In the genomic region with DNA sequence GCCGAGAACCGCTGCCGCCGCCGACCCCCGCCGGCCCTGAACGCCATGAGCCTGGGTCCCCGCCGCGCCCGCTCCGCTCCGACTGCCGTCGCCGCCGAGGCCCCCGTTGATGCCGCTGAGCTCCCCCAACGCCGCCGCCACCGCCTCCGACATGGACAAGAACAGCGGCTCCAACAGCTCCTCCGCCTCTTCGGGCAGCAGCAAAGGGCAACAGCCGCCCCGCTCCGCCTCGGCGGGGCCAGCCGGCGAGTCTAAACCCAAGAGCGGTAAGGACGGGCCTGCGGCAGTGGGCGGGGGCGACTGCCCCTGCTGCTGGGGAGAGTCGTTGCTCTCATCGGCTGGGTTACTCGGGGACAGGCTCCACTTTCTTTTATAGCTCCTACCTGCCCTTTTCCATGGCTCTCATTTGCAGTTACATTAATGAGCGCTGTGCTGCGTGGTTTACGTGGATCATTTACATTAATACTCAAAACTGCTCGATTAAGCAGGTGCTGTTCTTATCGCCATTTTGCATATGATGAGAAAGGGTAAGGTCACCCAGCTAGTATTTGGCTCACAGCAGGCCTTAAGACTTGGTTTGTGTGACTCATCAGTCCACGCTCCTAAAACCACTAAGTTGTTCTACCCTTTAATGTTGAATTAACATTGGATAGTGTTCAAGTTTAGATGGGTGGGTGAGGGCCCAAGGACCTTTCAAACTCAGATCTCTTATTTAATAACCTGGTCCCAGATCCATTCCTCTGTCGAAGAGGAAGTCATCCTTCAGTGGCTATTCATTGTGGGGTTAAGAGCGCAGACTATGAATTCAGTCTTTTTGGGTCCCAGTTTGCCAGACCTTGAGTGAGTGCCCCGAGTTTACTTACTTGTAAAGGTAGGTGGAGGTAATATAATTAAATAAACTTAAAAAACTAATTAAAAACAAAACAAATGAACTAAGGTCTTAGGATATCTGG, we compare ENCODE assay signal across 1 cellular context.
TF ChIP-seq lines count a peak whose summit lies in the region.

No MANE protein-coding gene starts in this region.

TF ChIP-seq in HepG2, 621 proteins besides CTCF, POLR2A, EP300 and RAD21 (continued from another document and continues in another):
- TF ChIP-seq EEA1 (CRISPR knock-in tag; IDR thresholded peaks at IDR 0.05; ENCODE audit: borderline replicate concordance) (no peak), TCF7 (IDR thresholded peaks at IDR 0.05; ENCODE audit: low read depth) (no peak), ZNF550 (CRISPR knock-in tag; IDR thresholded peaks at IDR 0.05; ENCODE audit: borderline replicate concordance) (no peak), RAD51 (IDR thresholded peaks at IDR 0.05; ENCODE audit: borderline replicate concordance) (no peak), ERF (CRISPR knock-in tag; IDR thresholded peaks at IDR 0.05) (no peak; the same call in 1 of the 2 replicates), JUNB (CRISPR knock-in tag; IDR thresholded peaks at IDR 0.05; ENCODE audit: borderline replicate concordance) (no peak), ZNF350 (CRISPR knock-in tag; IDR thresholded peaks at IDR 0.05; ENCODE audit: borderline replicate concordance, low read depth) (no peak), ARHGAP35 (CRISPR knock-in tag; IDR thresholded peaks at IDR 0.05; ENCODE audit: borderline replicate concordance) (0 out of 2 replicates have a peak, but pooled peaks have one; percentile 40), ZNF879 (CRISPR knock-in tag; IDR thresholded peaks at IDR 0.05) (no peak), KDM6A (CRISPR knock-in tag; IDR thresholded peaks at IDR 0.05; ENCODE audit: low read depth) (no peak), ZNF556 (CRISPR knock-in tag; IDR thresholded peaks at IDR 0.05; ENCODE audit: borderline replicate concordance) (no peak), NBN (conservative IDR thresholded peaks at IDR 0.05) (no peak), IRF2 (CRISPR knock-in tag; IDR thresholded peaks at IDR 0.05) (no peak), PITX1 (CRISPR knock-in tag; IDR thresholded peaks at IDR 0.05) (no peak), ZNF891 (CRISPR knock-in tag; IDR thresholded peaks at IDR 0.05) (no peak), TMF1 (CRISPR knock-in tag; IDR thresholded peaks at IDR 0.05; ENCODE audit: low read depth) (no peak), ZNF207 (IDR thresholded peaks at IDR 0.05; ENCODE audit: borderline replicate concordance) (no peak), ZNF672 (CRISPR knock-in tag; IDR thresholded peaks at IDR 0.05) (no peak), PRMT3 (CRISPR knock-in tag; IDR thresholded peaks at IDR 0.05; ENCODE audit: borderline replicate concordance, low read depth) (no peak), SRY (CRISPR knock-in tag; IDR thresholded peaks at IDR 0.05) (no peak), HOXD1 (CRISPR knock-in tag; IDR thresholded peaks at IDR 0.05) (no peak), ZNF501 (CRISPR knock-in tag; IDR thresholded peaks at IDR 0.05) (peak; percentile 52; the same call in 1 of the 2 replicates), ZFP37 (CRISPR knock-in tag; IDR thresholded peaks at IDR 0.05; ENCODE audit: borderline replicate concordance) (no peak), TEF (CRISPR knock-in tag; IDR thresholded peaks at IDR 0.05) (0 out of 2 replicates have a peak, but pooled peaks have one; percentile 5), SP1 (IDR thresholded peaks at IDR 0.05) (no peak), SP1 (CRISPR knock-in tag; IDR thresholded peaks at IDR 0.05) (no peak), CAMTA2 (CRISPR knock-in tag; IDR thresholded peaks at IDR 0.05; ENCODE audit: borderline replicate concordance) (no peak), ZMYM3 (CRISPR knock-in tag; IDR thresholded peaks at IDR 0.05) (no peak), NR2F2 (IDR thresholded peaks at IDR 0.05; ENCODE audit: borderline replicate concordance, low read depth) (no peak), MIER2 (CRISPR knock-in tag; IDR thresholded peaks at IDR 0.05) (no peak), SOX13 (IDR thresholded peaks at IDR 0.05) (no peak), SOX13 (CRISPR knock-in tag; conservative IDR thresholded peaks at IDR 0.05 in 1 of 2, IDR thresholded peaks at IDR 0.05 in 1 of 2) (no peak; a peak in 1 of 4 replicates), RFXAP (CRISPR knock-in tag; IDR thresholded peaks at IDR 0.05; ENCODE audit: borderline replicate concordance) (0 out of 2 replicates have a peak, but pooled peaks have one; percentile 29), PLSCR1 (CRISPR knock-in tag; IDR thresholded peaks at IDR 0.05; ENCODE audit: borderline replicate concordance) (no peak), PTBP1 (IDR thresholded peaks at IDR 0.05; ENCODE audit: low read depth, low read length, poor library complexity, severe bottlenecking) (no peak), MAF1 (CRISPR knock-in tag; IDR thresholded peaks at IDR 0.05; ENCODE audit: borderline replicate concordance) (no peak), ZNF570 (CRISPR knock-in tag; IDR thresholded peaks at IDR 0.05; ENCODE audit: borderline replicate concordance) (no peak), HNRNPH1 (optimal IDR thresholded peaks at IDR 0.05; ENCODE audit: low read depth, low read length) (no peak), SP140L (CRISPR knock-in tag; IDR thresholded peaks at IDR 0.05; ENCODE audit: borderline replicate concordance) (no peak), ZFX (CRISPR knock-in tag; IDR thresholded peaks at IDR 0.05; ENCODE audit: low read depth) (peak; percentile 79), ZC3H13 (CRISPR knock-in tag; IDR thresholded peaks at IDR 0.05) (0 out of 2 replicates have a peak, but pooled peaks have one; percentile 47), POLR2AphosphoS2 (IDR thresholded peaks at IDR 0.05; ENCODE audit: low read depth, low read length) (no peak), LRRFIP1 (CRISPR knock-in tag; conservative IDR thresholded peaks at IDR 0.05) (no peak), LCORL (IDR thresholded peaks at IDR 0.05) (no peak), LCORL (CRISPR knock-in tag; IDR thresholded peaks at IDR 0.05) (no peak), ZNF670 (CRISPR knock-in tag; IDR thresholded peaks at IDR 0.05; ENCODE audit: borderline replicate concordance) (no peak), ZNF234 (CRISPR knock-in tag; conservative IDR thresholded peaks at IDR 0.05) (no peak), ZNF878 (CRISPR knock-in tag; IDR thresholded peaks at IDR 0.05) (no peak), NFE2L2 (IDR thresholded peaks at IDR 0.05; ENCODE audit: low read length) (no peak), KDM4B (CRISPR knock-in tag; IDR thresholded peaks at IDR 0.05) (no peak)
- TF ChIP-seq, protein P1, sequence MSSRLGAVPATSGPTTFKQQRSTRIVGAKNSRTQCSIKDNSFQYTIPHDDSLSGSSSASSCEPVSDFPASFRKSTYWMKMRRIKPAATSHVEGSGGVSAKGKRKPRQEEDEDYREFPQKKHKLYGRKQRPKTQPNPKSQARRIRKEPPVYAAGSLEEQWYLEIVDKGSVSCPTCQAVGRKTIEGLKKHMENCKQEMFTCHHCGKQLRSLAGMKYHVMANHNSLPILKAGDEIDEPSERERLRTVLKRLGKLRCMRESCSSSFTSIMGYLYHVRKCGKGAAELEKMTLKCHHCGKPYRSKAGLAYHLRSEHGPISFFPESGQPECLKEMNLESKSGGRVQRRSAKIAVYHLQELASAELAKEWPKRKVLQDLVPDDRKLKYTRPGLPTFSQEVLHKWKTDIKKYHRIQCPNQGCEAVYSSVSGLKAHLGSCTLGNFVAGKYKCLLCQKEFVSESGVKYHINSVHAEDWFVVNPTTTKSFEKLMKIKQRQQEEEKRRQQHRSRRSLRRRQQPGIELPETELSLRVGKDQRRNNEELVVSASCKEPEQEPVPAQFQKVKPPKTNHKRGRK (CRISPR knock-in tag; IDR thresholded peaks at IDR 0.05), result no peak
- TF ChIP-seq, protein P2, sequence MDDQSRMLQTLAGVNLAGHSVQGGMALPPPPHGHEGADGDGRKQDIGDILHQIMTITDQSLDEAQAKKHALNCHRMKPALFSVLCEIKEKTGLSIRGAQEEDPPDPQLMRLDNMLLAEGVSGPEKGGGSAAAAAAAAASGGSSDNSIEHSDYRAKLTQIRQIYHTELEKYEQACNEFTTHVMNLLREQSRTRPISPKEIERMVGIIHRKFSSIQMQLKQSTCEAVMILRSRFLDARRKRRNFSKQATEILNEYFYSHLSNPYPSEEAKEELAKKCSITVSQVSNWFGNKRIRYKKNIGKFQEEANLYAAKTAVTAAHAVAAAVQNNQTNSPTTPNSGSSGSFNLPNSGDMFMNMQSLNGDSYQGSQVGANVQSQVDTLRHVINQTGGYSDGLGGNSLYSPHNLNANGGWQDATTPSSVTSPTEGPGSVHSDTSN (CRISPR knock-in tag; IDR thresholded peaks at IDR 0.05; ENCODE audit: borderline replicate concordance), result no peak
- TF ChIP-seq, protein P3, sequence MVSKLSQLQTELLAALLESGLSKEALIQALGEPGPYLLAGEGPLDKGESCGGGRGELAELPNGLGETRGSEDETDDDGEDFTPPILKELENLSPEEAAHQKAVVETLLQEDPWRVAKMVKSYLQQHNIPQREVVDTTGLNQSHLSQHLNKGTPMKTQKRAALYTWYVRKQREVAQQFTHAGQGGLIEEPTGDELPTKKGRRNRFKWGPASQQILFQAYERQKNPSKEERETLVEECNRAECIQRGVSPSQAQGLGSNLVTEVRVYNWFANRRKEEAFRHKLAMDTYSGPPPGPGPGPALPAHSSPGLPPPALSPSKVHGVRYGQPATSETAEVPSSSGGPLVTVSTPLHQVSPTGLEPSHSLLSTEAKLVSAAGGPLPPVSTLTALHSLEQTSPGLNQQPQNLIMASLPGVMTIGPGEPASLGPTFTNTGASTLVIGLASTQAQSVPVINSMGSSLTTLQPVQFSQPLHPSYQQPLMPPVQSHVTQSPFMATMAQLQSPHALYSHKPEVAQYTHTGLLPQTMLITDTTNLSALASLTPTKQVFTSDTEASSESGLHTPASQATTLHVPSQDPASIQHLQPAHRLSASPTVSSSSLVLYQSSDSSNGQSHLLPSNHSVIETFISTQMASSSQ (IDR thresholded peaks at IDR 0.05; ENCODE audit: low read depth), result no peak
- TF ChIP-seq, protein P3 (CRISPR knock-in tag; IDR thresholded peaks at IDR 0.05; ENCODE audit: borderline replicate concordance), result no peak
- TF ChIP-seq, protein P4, sequence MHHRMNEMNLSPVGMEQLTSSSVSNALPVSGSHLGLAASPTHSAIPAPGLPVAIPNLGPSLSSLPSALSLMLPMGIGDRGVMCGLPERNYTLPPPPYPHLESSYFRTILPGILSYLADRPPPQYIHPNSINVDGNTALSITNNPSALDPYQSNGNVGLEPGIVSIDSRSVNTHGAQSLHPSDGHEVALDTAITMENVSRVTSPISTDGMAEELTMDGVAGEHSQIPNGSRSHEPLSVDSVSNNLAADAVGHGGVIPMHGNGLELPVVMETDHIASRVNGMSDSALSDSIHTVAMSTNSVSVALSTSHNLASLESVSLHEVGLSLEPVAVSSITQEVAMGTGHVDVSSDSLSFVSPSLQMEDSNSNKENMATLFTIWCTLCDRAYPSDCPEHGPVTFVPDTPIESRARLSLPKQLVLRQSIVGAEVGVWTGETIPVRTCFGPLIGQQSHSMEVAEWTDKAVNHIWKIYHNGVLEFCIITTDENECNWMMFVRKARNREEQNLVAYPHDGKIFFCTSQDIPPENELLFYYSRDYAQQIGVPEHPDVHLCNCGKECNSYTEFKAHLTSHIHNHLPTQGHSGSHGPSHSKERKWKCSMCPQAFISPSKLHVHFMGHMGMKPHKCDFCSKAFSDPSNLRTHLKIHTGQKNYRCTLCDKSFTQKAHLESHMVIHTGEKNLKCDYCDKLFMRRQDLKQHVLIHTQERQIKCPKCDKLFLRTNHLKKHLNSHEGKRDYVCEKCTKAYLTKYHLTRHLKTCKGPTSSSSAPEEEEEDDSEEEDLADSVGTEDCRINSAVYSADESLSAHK (CRISPR knock-in tag; IDR thresholded peaks at IDR 0.05; ENCODE audit: borderline replicate concordance), result no peak
